In the genomic region with DNA sequence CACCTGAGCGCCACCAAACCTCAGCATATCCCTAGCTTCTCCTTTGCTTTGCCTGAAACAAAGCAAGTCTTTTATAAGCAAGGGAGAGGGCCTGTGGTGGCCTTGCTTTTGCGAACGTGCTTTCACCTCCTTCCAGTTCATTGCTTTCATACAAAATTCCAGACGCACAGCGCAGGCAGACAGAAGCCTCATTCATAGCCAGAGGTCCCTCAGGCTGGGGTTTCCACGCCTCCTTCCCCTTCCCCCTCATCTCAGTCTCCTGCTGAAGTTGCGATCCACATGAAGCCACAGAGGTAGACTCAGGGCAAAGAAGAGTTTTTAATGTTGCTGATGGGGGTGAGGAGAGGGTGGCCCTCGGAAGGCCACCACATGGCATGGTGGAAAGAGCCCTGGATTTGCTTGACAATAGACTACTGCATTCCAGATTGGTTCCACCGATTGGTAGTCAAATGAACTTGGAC, we compare ENCODE assay signal across 12 cellular contexts. TPM values are rescaled to one million over a fixed set of nuclear protein-coding genes. Genes with fewer than 3 reads are reported as not detected.
DNase-seq lines count a peak whose midpoint lies in the region; ATAC-seq and TF ChIP-seq lines count a peak whose summit lies in the region.
"Had no signal": no experiment of that assay in that cellular context is flagged by ENCODE, and none has a peak within 500 bp of the region (broad histone marks: within the 10 kb centered on the region; RNA-seq: fewer than 3 reads in every experiment).

No MANE protein-coding gene starts in this region.

- in situ Hi-C loops in astrocyte of the spinal cord (cut with HindIII; ENCODE audit: low sequenced_read_pairs): no loop called here

- no peak overlapping the region for H3K4me3 ChIP-seq in astrocyte of the spinal cord (ENCODE audit: low read depth, low read length)
- H3K4me3 ChIP-seq in MG63: no peak overlapping the region

- no peaks in the 10 kb centered on the region for H3K36me3 ChIP-seq in MG63
- H3K36me3 ChIP-seq: BE2C had no signal

- H3K9me3 Mint-ChIP-seq in IgD-negative memory B cell: no peaks in the 10 kb centered on the region
- H3K9me3 Mint-ChIP-seq: activated naive CD4-positive, alpha-beta T cell treated with anti-CD3 and anti-CD28 coated beads, Interleukin-2, amount 10 ng/mL, durations not matched to agents 7 days and 5 days had no signal

- POLR2A ChIA-PET in GM10248 (lab: Yijun Ruan, JAX): no interaction called here

- DNase-seq in astrocyte of the spinal cord (ENCODE audit: low read depth, low spot score): peak; percentile 43
- peak; percentile 27 for DNase-seq in medulla oblongata (ENCODE audit: extremely low spot score)
- peak; percentile 71 for DNase-seq in sciatic nerve (ENCODE audit: low spot score)
- DNase-seq in GM10248 (ENCODE audit: extremely low spot score): no peak
- DNase-seq in NCI-H146 (lab: John Stamatoyannopoulos, UW): no peak
- DNase-seq in MG63: no peak
- DNase-seq: activated naive CD4-positive, alpha-beta T cell treated with anti-CD3 and anti-CD28 coated beads, Interleukin-2, amount 10 ng/mL, durations not matched to agents 7 days and 5 days; BE2C; MM.1S; NK-92 treated with Interleukin-12 subunit alpha and Interleukin-12 subunit beta, amount 100 ng/mL, for 24 hours had no signal

- no peaks in the 10 kb centered on the region for H3K27me3 ChIP-seq in MG63
- H3K27me3 ChIP-seq: BE2C had no signal

- TF ChIP-seq CTCF in astrocyte of the spinal cord (IDR thresholded peaks at IDR 0.05; ENCODE audit: low read depth, low read length) (no peak), GM10248 (IDR thresholded peaks at IDR 0.05; ENCODE audit: control extremely low read depth, extremely low read depth, low read depth, missing control alignments) (no peak)

- peak overlapping the region in 2 of 3 donors; percentile 42 to 47 for H3K27ac Mint-ChIP-seq in IgD-negative memory B cell
- H3K27ac Mint-ChIP-seq: activated naive CD4-positive, alpha-beta T cell treated with anti-CD3 and anti-CD28 coated beads, Interleukin-2, amount 10 ng/mL, durations not matched to agents 7 days and 5 days had no signal

- H3K36me3 Mint-ChIP-seq in IgD-negative memory B cell: no peaks in the 10 kb centered on the region
- H3K36me3 Mint-ChIP-seq: activated naive CD4-positive, alpha-beta T cell treated with anti-CD3 and anti-CD28 coated beads, Interleukin-2, amount 10 ng/mL, durations not matched to agents 7 days and 5 days had no signal

- H3K4me3 Mint-ChIP-seq in IgD-negative memory B cell: no peak overlapping the region
- H3K4me3 Mint-ChIP-seq: activated naive CD4-positive, alpha-beta T cell treated with anti-CD3 and anti-CD28 coated beads, Interleukin-2, amount 10 ng/mL, durations not matched to agents 7 days and 5 days had no signal

- no peaks in the 10 kb centered on the region for H3K9me3 ChIP-seq in MG63
- H3K9me3 ChIP-seq: BE2C had no signal

- peak; percentile 44 for ATAC-seq in sciatic nerve
- no peak for ATAC-seq in GM19023 (IDR thresholded peaks at IDR 0.05; ENCODE audit: unreplicated experiment)

- intact Hi-C loops in sciatic nerve (cut with DNase I): no loop called here

- CTCF ChIA-PET in GM10248 (lab: Yijun Ruan, JAX): interaction anchor here (1.3 to 1.4 kb wide), 2 partner anchors 10 to 17 kb away, joined by 3 to 5 read pairs; no protein-coding TSS in a partner anchor

- no peaks in the 10 kb centered on the region for H3K4me1 Mint-ChIP-seq in IgD-negative memory B cell
- H3K4me1 Mint-ChIP-seq: activated naive CD4-positive, alpha-beta T cell treated with anti-CD3 and anti-CD28 coated beads, Interleukin-2, amount 10 ng/mL, durations not matched to agents 7 days and 5 days had no signal

- peaks cover 3% of the 10 kb centered on the region for H3K27me3 Mint-ChIP-seq in IgD-negative memory B cell

RNA-seq across cellular contexts. Expression of gene FLNB, which starts 59.4 kb away (rescaled TPM):
- 19.7 TPM for polyA plus RNA-seq in IgD-negative memory B cell
- 514 TPM for total RNA-seq in sciatic nerve
- 103 and 128 TPM in 2 replicates for total RNA-seq in MG63 (2014; rRNA removed; shearing (Covaris generic); ENCODE audit: low replicate concordance)

Comparison
In these comparisons a context has a peak if more than half of its experiments do, and no peak if none do; other contexts are left out.
1. DNase-seq: peak in astrocyte of the spinal cord (single experiment), medulla oblongata (single experiment) and sciatic nerve (single experiment); none in GM10248 (single experiment), NCI-H146 (single experiment) and MG63 (single experiment).